ENCODE assay signal across 1 cellular context in genomic region chr9:129472651-129473102, GRCh38.
TF ChIP-seq lines count a peak whose summit lies in the region.

No MANE protein-coding gene starts in this region.

TF ChIP-seq in WTC11, 78 proteins besides CTCF, POLR2A, EP300 and RAD21 (continued from another document):
- no peak for TF ChIP-seq FOXP4 (CRISPR knock-in tag; IDR thresholded peaks at IDR 0.05)
- TF ChIP-seq ZNF121 (CRISPR knock-in tag; IDR thresholded peaks at IDR 0.05): peak; percentile 96
- TF ChIP-seq PRDM15 (CRISPR knock-in tag; IDR thresholded peaks at IDR 0.05): no peak
